Comparison of ENCODE assay signal across 10 cellular contexts in the genomic region with DNA sequence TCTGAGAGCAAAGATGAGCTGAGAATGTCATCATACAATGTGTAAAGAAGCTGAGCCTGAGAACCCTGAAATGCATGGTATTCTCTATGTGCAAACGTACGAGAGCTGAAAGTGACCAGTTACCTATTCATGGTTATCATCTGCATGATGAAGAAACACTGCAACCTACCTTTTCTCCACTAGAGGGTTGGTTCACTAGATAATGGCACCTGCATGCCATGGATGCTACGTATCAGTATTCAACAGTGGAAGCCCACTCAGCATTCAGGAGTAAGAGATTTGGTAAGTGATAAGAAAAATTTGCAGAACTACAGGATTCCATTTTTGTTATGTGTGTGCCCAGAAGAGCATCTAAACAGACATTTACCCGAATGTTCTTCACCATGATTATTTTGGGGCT.
DNase-seq lines count a peak whose midpoint lies in the region; ATAC-seq, FAIRE-seq and TF ChIP-seq lines count a peak whose summit lies in the region.
"Had no signal": no experiment of that assay in that cellular context is flagged by ENCODE, and none has a peak within 500 bp of the region (broad histone marks: within the 10 kb centered on the region; RNA-seq: fewer than 3 reads in every experiment).

No MANE protein-coding gene starts in this region.

- no peaks in the 10 kb centered on the region for H3K27me3 Mint-ChIP-seq in progenitor cell of endocrine pancreas

- H3K9me3 Mint-ChIP-seq in progenitor cell of endocrine pancreas (ENCODE audit: low read depth): peaks cover 6% of the 10 kb centered on the region

- H3K4me3 ChIP-seq in bronchial epithelial cell (ENCODE audit: low read depth, low read length) (no peak overlapping the region), foreskin fibroblast (ENCODE audit: low read depth in 1 of 2, low read length in 2 of 2) (no peak overlapping the region)

- H3K4me3 Mint-ChIP-seq in progenitor cell of endocrine pancreas (ENCODE audit: low read depth): no peak overlapping the region

- H3K27ac Mint-ChIP-seq in progenitor cell of endocrine pancreas: no peak overlapping the region

- H3K4me1 Mint-ChIP-seq in progenitor cell of endocrine pancreas (ENCODE audit: low read depth): peaks cover 32% of the 10 kb centered on the region

- peak; percentile 26 for DNase-seq in NCI-H345 (lab: John Stamatoyannopoulos, UW)
- no peak for DNase-seq in NCI-H345 treated with DMSO at 0.1 percent for 48 hours (lab: John Stamatoyannopoulos, UW; ENCODE audit: unreplicated experiment)
- peak; percentile 39 for DNase-seq in NCI-H146 (lab: John Stamatoyannopoulos, UW)
- peak; percentile 33 for DNase-seq in bronchial epithelial cell (ENCODE audit: low read depth)
- DNase-seq in progenitor cell of endocrine pancreas (ENCODE audit: low spot score, unreplicated experiment): no peak
- DNase-seq in SK-N-DZ (ENCODE audit: low spot score): no peak
- no peak for DNase-seq in foreskin fibroblast
- DNase-seq: activated T-cell treated with anti-CD3 and anti-CD28 coated beads for 4 hours, OCI-M1 had no signal

- no peaks in the 10 kb centered on the region for H3K36me3 ChIP-seq in bronchial epithelial cell (ENCODE audit: control insufficient read depth, insufficient read depth, low read length)

- ATAC-seq in HG03196 (IDR thresholded peaks at IDR 0.05; ENCODE audit: unreplicated experiment): no peak

- H3K27me3 ChIP-seq in bronchial epithelial cell (ENCODE audit: control insufficient read depth, insufficient read depth, low read length): no peaks in the 10 kb centered on the region

- no peak for FAIRE-seq in bronchial epithelial cell (lab: Jason Lieb, UNC)

- TF ChIP-seq CTCF in bronchial epithelial cell (IDR thresholded peaks at IDR 0.05; ENCODE audit: insufficient read depth, low read length, severe bottlenecking) (peak; percentile 42), progenitor cell of endocrine pancreas (IDR thresholded peaks at IDR 0.05; ENCODE audit: unreplicated experiment) (peak; percentile 54), foreskin fibroblast (IDR thresholded peaks at IDR 0.05; ENCODE audit: low read depth, low read length) (no peak)

- no peaks in the 10 kb centered on the region for H3K36me3 Mint-ChIP-seq in progenitor cell of endocrine pancreas (ENCODE audit: insufficient read depth)

Comparison
In these comparisons a context has a peak if more than half of its experiments do, and no peak if none do; other contexts are left out.
1. DNase-seq: peak in NCI-H345 (single experiment), NCI-H146 (single experiment) and bronchial epithelial cell (single experiment); none in NCI-H345 treated with DMSO at 0.1 percent for 48 hours (single experiment), progenitor cell of endocrine pancreas (single experiment), SK-N-DZ (single experiment) and foreskin fibroblast (0 of 2).